8 cellular contexts compared by ENCODE assay signal in genomic region chr16:529012-529575, GRCh38. TPM values are rescaled to one million over a fixed set of nuclear protein-coding genes. Genes with fewer than 3 reads are reported as not detected.
DNase-seq lines count a peak whose midpoint lies in the region; ATAC-seq lines count a peak whose summit lies in the region.

No MANE protein-coding gene starts in this region.

- H3K27me3 Mint-ChIP-seq in activated CD8-positive, alpha-beta T cell treated with anti-CD3 and anti-CD28 coated beads, Interleukin-2, amount 10 ng/mL, durations not matched to agents 7 days and 5 days (ENCODE audit: low read depth), result no peaks in the 10 kb centered on the region
- H3K27me3 Mint-ChIP-seq in stimulated activated naive CD8-positive, alpha-beta T cell treated with anti-CD3 and anti-CD28 coated beads, Interleukin-15, amount 100 ng/mL, for 72 hours, result no peaks in the 10 kb centered on the region

- H3K9me3 Mint-ChIP-seq in activated CD8-positive, alpha-beta T cell treated with anti-CD3 and anti-CD28 coated beads, Interleukin-2, amount 10 ng/mL, durations not matched to agents 7 days and 5 days (ENCODE audit: insufficient read depth), result no peaks in the 10 kb centered on the region
- no peaks in the 10 kb centered on the region for H3K9me3 Mint-ChIP-seq in stimulated activated naive CD8-positive, alpha-beta T cell treated with anti-CD3 and anti-CD28 coated beads, Interleukin-15, amount 100 ng/mL, for 72 hours

- peak overlapping the region; percentile 77 for H3K4me3 ChIP-seq in iPS-18c (ENCODE audit: insufficient read depth, low read depth, low read length)

- peak; percentile 36 for DNase-seq in activated CD4-positive, alpha-beta T cell treated with anti-CD3 and anti-CD28 coated beads for 48 hours
- no peak for DNase-seq in activated CD4-positive, alpha-beta T cell treated with anti-CD3 and anti-CD28 coated beads for 1 hour
- DNase-seq in activated CD8-positive, alpha-beta T cell treated with anti-CD3 and anti-CD28 coated beads, Interleukin-2, amount 10 ng/mL, durations not matched to agents 7 days and 5 days, result peak; percentile 67
- peak; percentile 29 to 41 for DNase-seq in stimulated activated naive CD8-positive, alpha-beta T cell treated with anti-CD3 and anti-CD28 coated beads, Interleukin-15, amount 100 ng/mL, for 72 hours
- no peak for DNase-seq in middle frontal gyrus (ENCODE audit: extremely low spot score, low spot score)

- CTCF ChIA-PET in activated CD8-positive, alpha-beta T cell treated with anti-CD3 and anti-CD28 coated beads, Interleukin-2, amount 10 ng/mL, durations not matched to agents 7 days and 5 days (lab: Charles Lee), result no interaction called here

- H3K9me3 ChIP-seq in iPS-18c (ENCODE audit: control insufficient read depth, insufficient read depth, low read length), result peaks cover 2% of the 10 kb centered on the region

- H3K36me3 Mint-ChIP-seq in activated CD8-positive, alpha-beta T cell treated with anti-CD3 and anti-CD28 coated beads, Interleukin-2, amount 10 ng/mL, durations not matched to agents 7 days and 5 days (ENCODE audit: low read depth), result peaks cover 13% of the 10 kb centered on the region

- peak overlapping the region; percentile 93 for H3K4me3 Mint-ChIP-seq in activated CD8-positive, alpha-beta T cell treated with anti-CD3 and anti-CD28 coated beads, Interleukin-2, amount 10 ng/mL, durations not matched to agents 7 days and 5 days
- peak overlapping the region; percentile 92 to 95 for H3K4me3 Mint-ChIP-seq in stimulated activated naive CD8-positive, alpha-beta T cell treated with anti-CD3 and anti-CD28 coated beads, Interleukin-15, amount 100 ng/mL, for 72 hours

- ATAC-seq in activated CD8-positive, alpha-beta T cell treated with anti-CD3 and anti-CD28 coated beads, Interleukin-2, amount 10 ng/mL, durations not matched to agents 7 days and 5 days, result peak; percentile 18
- ATAC-seq in stimulated activated naive CD8-positive, alpha-beta T cell treated with anti-CD3 and anti-CD28 coated beads, Interleukin-15, amount 100 ng/mL, for 72 hours, result no peak
- ATAC-seq in HG02938 (IDR thresholded peaks at IDR 0.05; ENCODE audit: unreplicated experiment) (no peak), HG03025 (IDR thresholded peaks at IDR 0.05; ENCODE audit: low FRiP score, unreplicated experiment) (no peak)

- POLR2A ChIA-PET in activated CD8-positive, alpha-beta T cell treated with anti-CD3 and anti-CD28 coated beads, Interleukin-2, amount 10 ng/mL, durations not matched to agents 7 days and 5 days (lab: Charles Lee), result interaction anchor here (0.8 to 1.4 kb wide), 5 partner anchors 8 to 60 kb away, joined by 3 read pairs; no protein-coding TSS in a partner anchor

- H3K27ac Mint-ChIP-seq in activated CD8-positive, alpha-beta T cell treated with anti-CD3 and anti-CD28 coated beads, Interleukin-2, amount 10 ng/mL, durations not matched to agents 7 days and 5 days, result peak overlapping the region; percentile 95
- H3K27ac Mint-ChIP-seq in stimulated activated naive CD8-positive, alpha-beta T cell treated with anti-CD3 and anti-CD28 coated beads, Interleukin-15, amount 100 ng/mL, for 72 hours, result peak overlapping the region; percentile 93 to 94

- H3K4me1 Mint-ChIP-seq in activated CD8-positive, alpha-beta T cell treated with anti-CD3 and anti-CD28 coated beads, Interleukin-2, amount 10 ng/mL, durations not matched to agents 7 days and 5 days (ENCODE audit: low read depth), result peaks cover 33% of the 10 kb centered on the region
- peaks cover 55% of the 10 kb centered on the region for H3K4me1 Mint-ChIP-seq in stimulated activated naive CD8-positive, alpha-beta T cell treated with anti-CD3 and anti-CD28 coated beads, Interleukin-15, amount 100 ng/mL, for 72 hours

RNA-seq across cellular contexts. Expression of gene CAPN15, which starts 1.6 kb away (rescaled TPM):
- 10 to 100 TPM; 85.3 to 93.0 TPM for total RNA-seq in activated CD8-positive, alpha-beta T cell treated with anti-CD3 and anti-CD28 coated beads, Interleukin-2, amount 10 ng/mL, durations not matched to agents 7 days and 5 days

RNA-seq across cellular contexts. Expression of gene PRR35, which starts 31.1 kb away (rescaled TPM):
- not detected for total RNA-seq in activated CD8-positive, alpha-beta T cell treated with anti-CD3 and anti-CD28 coated beads, Interleukin-2, amount 10 ng/mL, durations not matched to agents 7 days and 5 days

RNA-seq across cellular contexts. Expression of gene NHLRC4, which starts 37.7 kb away (rescaled TPM):
- total RNA-seq in activated CD8-positive, alpha-beta T cell treated with anti-CD3 and anti-CD28 coated beads, Interleukin-2, amount 10 ng/mL, durations not matched to agents 7 days and 5 days, result 1 to 10 TPM; 1.6 TPM

RNA-seq across cellular contexts. Expression of gene PIGQ, which starts 40.7 kb away (rescaled TPM):
- total RNA-seq in activated CD8-positive, alpha-beta T cell treated with anti-CD3 and anti-CD28 coated beads, Interleukin-2, amount 10 ng/mL, durations not matched to agents 7 days and 5 days, result 10 to 100 TPM; 41.2 to 43.0 TPM

Comparison
In these comparisons a context has a peak if more than half of its experiments do, and no peak if none do; other contexts are left out.
1. DNase-seq: peak in activated CD4-positive, alpha-beta T cell treated with anti-CD3 and anti-CD28 coated beads for 48 hours (single experiment), activated CD8-positive, alpha-beta T cell treated with anti-CD3 and anti-CD28 coated beads, Interleukin-2, amount 10 ng/mL, durations not matched to agents 7 days and 5 days (single experiment) and stimulated activated naive CD8-positive, alpha-beta T cell treated with anti-CD3 and anti-CD28 coated beads, Interleukin-15, amount 100 ng/mL, for 72 hours (2 of 2); none in activated CD4-positive, alpha-beta T cell treated with anti-CD3 and anti-CD28 coated beads for 1 hour (single experiment) and middle frontal gyrus (single experiment).